In the genomic region with DNA sequence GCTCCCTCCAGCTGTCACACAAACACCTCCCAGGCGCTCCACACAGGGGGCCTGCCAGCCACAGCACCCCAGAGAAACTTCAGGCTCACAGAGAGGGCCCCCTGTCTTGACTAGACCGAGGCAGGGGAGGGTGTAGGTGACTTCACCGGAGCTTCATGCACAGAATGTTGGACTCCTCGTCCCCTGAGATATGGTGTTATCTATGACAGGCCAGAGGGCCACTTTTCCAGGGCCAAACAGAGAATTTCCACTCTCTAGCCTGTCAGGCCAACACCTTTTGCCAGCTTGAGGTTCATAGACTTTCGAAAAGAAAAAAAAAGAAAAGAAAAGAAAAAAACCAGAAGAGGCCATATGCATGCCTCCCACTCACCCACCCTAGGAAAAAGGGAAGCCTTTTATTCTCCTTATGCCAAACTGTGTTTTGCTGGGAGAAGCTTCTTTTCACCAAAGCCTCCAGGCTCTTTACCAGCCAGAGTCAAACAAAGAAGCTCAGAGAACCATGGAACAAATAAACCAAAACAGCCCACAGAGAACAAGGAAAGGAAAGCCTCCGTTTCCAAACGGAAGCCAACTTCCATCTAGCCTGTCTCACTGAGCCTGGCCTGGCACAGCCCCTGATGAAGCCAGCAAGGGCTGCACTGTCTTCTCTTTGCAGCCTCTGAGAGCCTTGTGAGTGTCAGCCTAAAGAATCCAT, we compare ENCODE assay signal across 1 cellular context.
TF ChIP-seq lines count a peak whose summit lies in the region.

No MANE protein-coding gene starts in this region.

TF ChIP-seq in K562, 482 proteins besides CTCF, POLR2A, EP300 and RAD21 (continued from another document and continues in another):
- TF ChIP-seq DACH1 (IDR thresholded peaks at IDR 0.05; ENCODE audit: partially characterized antibody) (no peak), CTBP1 (IDR thresholded peaks at IDR 0.05; ENCODE audit: borderline replicate concordance) (peak; percentile 61), SREBF1 (IDR thresholded peaks at IDR 0.05; ENCODE audit: borderline replicate concordance, low read depth, low read length) (no peak), COPS2 (conservative IDR thresholded peaks at IDR 0.05) (no peak), ZNF830 (CRISPR knock-in tag; IDR thresholded peaks at IDR 0.05) (no peak), ZNF384 (IDR thresholded peaks at IDR 0.05; ENCODE audit: low read depth, low read length) (peak; percentile 82), CXXC5 (CRISPR knock-in tag; IDR thresholded peaks at IDR 0.05) (peak; percentile 48), EHMT2 (IDR thresholded peaks at IDR 0.05) (0 out of 2 replicates have a peak, but pooled peaks have one; percentile 50), TRIM24 (IDR thresholded peaks at IDR 0.05) (peak; percentile 60 to 69), BRF1 (IDR thresholded peaks at IDR 0.05; ENCODE audit: borderline replicate concordance, extremely low read depth, insufficient read length) (no peak), MECOM (CRISPR knock-in tag; IDR thresholded peaks at IDR 0.05) (no peak), PHTF2 (CRISPR knock-in tag; IDR thresholded peaks at IDR 0.05) (no peak), ZBTB7A (IDR thresholded peaks at IDR 0.05; ENCODE audit: borderline replicate concordance, control insufficient read depth, low read depth, low read length) (peak; percentile 57; the same call in 1 of the 2 replicates), ARNT (IDR thresholded peaks at IDR 0.05) (0 out of 4 replicates have a peak, but pooled peaks of 1 of the 2 experiments have one; percentile 28), YY1 (IDR thresholded peaks at IDR 0.05; ENCODE audit: borderline replicate concordance in 1 of 3, control insufficient read depth in 1 of 3, extremely low read depth in 1 of 3, insufficient read depth in 3 of 3, insufficient read length in 1 of 3, insufficient replicate concordance in 2 of 3, low read depth in 1 of 3, low read length in 2 of 3) (peak in 1 of 3 experiments; percentile 10), ZKSCAN1 (IDR thresholded peaks at IDR 0.05; ENCODE audit: low read depth, low read length) (peak; percentile 53; the same call in 1 of the 2 replicates), NFIC (IDR thresholded peaks at IDR 0.05) (peak; percentile 43; the same call in 1 of the 2 replicates), NCOR1 (IDR thresholded peaks at IDR 0.05) (peak; percentile 74), NFE2L1 (tag; IDR thresholded peaks at IDR 0.05; ENCODE audit: borderline replicate concordance, low read depth) (no peak), ETV5 (CRISPR knock-in tag; IDR thresholded peaks at IDR 0.05; ENCODE audit: low read depth) (no peak), JUN (IDR thresholded peaks at IDR 0.05; ENCODE audit: borderline replicate concordance, low read depth, low read length) (peak; percentile 30; the same call in 1 of the 2 replicates), JUN (CRISPR knock-in tag; IDR thresholded peaks at IDR 0.05; ENCODE audit: borderline replicate concordance) (no peak), HLTF (IDR thresholded peaks at IDR 0.05) (no peak), HIVEP1 (CRISPR knock-in tag; IDR thresholded peaks at IDR 0.05) (no peak), PHB2 (IDR thresholded peaks at IDR 0.05; ENCODE audit: low read depth) (0 out of 2 replicates have a peak, but pooled peaks have one; percentile 43), RCOR1 (IDR thresholded peaks at IDR 0.05; ENCODE audit: borderline replicate concordance in 1 of 2, low read depth in 2 of 2, low read length in 2 of 2) (peak in 1 of 2 experiments; percentile 72; a peak in 2 of 4 replicates), FOSL1 (tag; conservative IDR thresholded peaks at IDR 0.05) (0 out of 2 replicates have a peak, but pooled peaks have one; percentile 33), NEUROD1 (IDR thresholded peaks at IDR 0.05; ENCODE audit: borderline replicate concordance, low read depth, low read length, partially characterized antibody) (peak; percentile 41), ZNF699 (CRISPR knock-in tag; IDR thresholded peaks at IDR 0.05; ENCODE audit: insufficient replicate concordance) (no peak), ZFX (CRISPR knock-in tag; IDR thresholded peaks at IDR 0.05) (0 out of 2 replicates have a peak, but pooled peaks have one; percentile 19), LEF1 (IDR thresholded peaks at IDR 0.05) (peak; percentile 29; the same call in 1 of the 2 replicates), SOX6 (IDR thresholded peaks at IDR 0.05) (peak; percentile 73), ADNP (tag; IDR thresholded peaks at IDR 0.05) (peak; percentile 34; the same call in 1 of the 2 replicates), SRF (CRISPR knock-in tag; IDR thresholded peaks at IDR 0.05) (no peak), MTA1 (IDR thresholded peaks at IDR 0.05; ENCODE audit: borderline replicate concordance) (peak; percentile 55; the same call in 1 of the 2 replicates), CBFA2T2 (conservative IDR thresholded peaks at IDR 0.05) (peak; percentile 78), MYC (IDR thresholded peaks at IDR 0.05; ENCODE audit: low read depth, low read length) (0 out of 2 replicates have a peak, but pooled peaks have one; percentile 12), MYC (CRISPR knock-in tag; IDR thresholded peaks at IDR 0.05; ENCODE audit: borderline replicate concordance, low read depth) (no peak), ZNF57 (CRISPR knock-in tag; IDR thresholded peaks at IDR 0.05) (peak; percentile 95), TAF15 (IDR thresholded peaks at IDR 0.05; ENCODE audit: low read depth, low read length) (no peak), ELF2 (CRISPR knock-in tag; IDR thresholded peaks at IDR 0.05) (no peak), L3MBTL2 (IDR thresholded peaks at IDR 0.05) (peak; percentile 44; the same call in 1 of the 2 replicates), TOE1 (IDR thresholded peaks at IDR 0.05; ENCODE audit: borderline replicate concordance) (no peak), TOE1 (CRISPR knock-in tag; IDR thresholded peaks at IDR 0.05; ENCODE audit: borderline replicate concordance, low read depth) (no peak), TCF3 (CRISPR knock-in tag; IDR thresholded peaks at IDR 0.05) (peak; percentile 93), BHLHE40 (IDR thresholded peaks at IDR 0.05; ENCODE audit: low read length) (0 out of 2 replicates have a peak, but pooled peaks have one; percentile 12)
- TF ChIP-seq, protein P1, sequence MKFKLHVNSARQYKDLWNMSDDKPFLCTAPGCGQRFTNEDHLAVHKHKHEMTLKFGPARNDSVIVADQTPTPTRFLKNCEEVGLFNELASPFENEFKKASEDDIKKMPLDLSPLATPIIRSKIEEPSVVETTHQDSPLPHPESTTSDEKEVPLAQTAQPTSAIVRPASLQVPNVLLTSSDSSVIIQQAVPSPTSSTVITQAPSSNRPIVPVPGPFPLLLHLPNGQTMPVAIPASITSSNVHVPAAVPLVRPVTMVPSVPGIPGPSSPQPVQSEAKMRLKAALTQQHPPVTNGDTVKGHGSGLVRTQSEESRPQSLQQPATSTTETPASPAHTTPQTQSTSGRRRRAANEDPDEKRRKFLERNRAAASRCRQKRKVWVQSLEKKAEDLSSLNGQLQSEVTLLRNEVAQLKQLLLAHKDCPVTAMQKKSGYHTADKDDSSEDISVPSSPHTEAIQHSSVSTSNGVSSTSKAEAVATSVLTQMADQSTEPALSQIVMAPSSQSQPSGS (CRISPR knock-in tag; IDR thresholded peaks at IDR 0.05) = no peak
- TF ChIP-seq, protein P2, sequence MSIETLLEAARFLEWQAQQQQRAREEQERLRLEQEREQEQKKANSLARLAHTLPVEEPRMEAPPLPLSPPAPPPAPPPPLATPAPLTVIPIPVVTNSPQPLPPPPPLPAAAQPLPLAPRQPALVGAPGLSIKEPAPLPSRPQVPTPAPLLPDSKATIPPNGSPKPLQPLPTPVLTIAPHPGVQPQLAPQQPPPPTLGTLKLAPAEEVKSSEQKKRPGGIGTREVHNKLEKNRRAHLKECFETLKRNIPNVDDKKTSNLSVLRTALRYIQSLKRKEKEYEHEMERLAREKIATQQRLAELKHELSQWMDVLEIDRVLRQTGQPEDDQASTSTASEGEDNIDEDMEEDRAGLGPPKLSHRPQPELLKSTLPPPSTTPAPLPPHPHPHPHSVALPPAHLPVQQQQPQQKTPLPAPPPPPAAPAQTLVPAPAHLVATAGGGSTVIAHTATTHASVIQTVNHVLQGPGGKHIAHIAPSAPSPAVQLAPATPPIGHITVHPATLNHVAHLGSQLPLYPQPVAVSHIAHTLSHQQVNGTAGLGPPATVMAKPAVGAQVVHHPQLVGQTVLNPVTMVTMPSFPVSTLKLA (conservative IDR thresholded peaks at IDR 0.05) = 0 out of 4 replicates have a peak, but pooled peaks of 1 of the 2 experiments have one; percentile 9
- TF ChIP-seq, protein P3, sequence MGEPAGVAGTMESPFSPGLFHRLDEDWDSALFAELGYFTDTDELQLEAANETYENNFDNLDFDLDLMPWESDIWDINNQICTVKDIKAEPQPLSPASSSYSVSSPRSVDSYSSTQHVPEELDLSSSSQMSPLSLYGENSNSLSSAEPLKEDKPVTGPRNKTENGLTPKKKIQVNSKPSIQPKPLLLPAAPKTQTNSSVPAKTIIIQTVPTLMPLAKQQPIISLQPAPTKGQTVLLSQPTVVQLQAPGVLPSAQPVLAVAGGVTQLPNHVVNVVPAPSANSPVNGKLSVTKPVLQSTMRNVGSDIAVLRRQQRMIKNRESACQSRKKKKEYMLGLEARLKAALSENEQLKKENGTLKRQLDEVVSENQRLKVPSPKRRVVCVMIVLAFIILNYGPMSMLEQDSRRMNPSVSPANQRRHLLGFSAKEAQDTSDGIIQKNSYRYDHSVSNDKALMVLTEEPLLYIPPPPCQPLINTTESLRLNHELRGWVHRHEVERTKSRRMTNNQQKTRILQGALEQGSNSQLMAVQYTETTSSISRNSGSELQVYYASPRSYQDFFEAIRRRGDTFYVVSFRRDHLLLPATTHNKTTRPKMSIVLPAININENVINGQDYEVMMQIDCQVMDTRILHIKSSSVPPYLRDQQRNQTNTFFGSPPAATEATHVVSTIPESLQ (CRISPR knock-in tag; IDR thresholded peaks at IDR 0.05) = no peak
- TF ChIP-seq, protein P4, sequence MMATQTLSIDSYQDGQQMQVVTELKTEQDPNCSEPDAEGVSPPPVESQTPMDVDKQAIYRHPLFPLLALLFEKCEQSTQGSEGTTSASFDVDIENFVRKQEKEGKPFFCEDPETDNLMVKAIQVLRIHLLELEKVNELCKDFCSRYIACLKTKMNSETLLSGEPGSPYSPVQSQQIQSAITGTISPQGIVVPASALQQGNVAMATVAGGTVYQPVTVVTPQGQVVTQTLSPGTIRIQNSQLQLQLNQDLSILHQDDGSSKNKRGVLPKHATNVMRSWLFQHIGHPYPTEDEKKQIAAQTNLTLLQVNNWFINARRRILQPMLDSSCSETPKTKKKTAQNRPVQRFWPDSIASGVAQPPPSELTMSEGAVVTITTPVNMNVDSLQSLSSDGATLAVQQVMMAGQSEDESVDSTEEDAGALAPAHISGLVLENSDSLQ (IDR thresholded peaks at IDR 0.05) = peak; percentile 58
- TF ChIP-seq, protein P5, sequence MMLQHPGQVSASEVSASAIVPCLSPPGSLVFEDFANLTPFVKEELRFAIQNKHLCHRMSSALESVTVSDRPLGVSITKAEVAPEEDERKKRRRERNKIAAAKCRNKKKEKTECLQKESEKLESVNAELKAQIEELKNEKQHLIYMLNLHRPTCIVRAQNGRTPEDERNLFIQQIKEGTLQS (IDR thresholded peaks at IDR 0.05) = peak; percentile 43; the same call in 1 of the 2 replicates
- TF ChIP-seq, protein P5 (CRISPR knock-in tag; conservative IDR thresholded peaks at IDR 0.05) = no peak
- TF ChIP-seq, protein P6, sequence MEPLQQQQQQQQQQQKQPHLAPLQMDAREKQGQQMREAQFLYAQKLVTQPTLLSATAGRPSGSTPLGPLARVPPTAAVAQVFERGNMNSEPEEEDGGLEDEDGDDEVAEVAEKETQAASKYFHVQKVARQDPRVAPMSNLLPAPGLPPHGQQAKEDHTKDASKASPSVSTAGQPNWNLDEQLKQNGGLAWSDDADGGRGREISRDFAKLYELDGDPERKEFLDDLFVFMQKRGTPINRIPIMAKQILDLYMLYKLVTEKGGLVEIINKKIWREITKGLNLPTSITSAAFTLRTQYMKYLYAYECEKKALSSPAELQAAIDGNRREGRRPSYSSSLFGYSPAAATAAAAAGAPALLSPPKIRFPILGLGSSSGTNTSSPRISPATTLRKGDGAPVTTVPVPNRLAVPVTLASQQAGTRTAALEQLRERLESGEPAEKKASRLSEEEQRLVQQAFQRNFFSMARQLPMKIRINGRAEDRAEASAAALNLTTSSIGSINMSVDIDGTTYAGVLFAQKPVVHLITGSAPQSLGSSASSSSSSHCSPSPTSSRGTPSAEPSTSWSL (CRISPR knock-in tag; IDR thresholded peaks at IDR 0.05; ENCODE audit: borderline replicate concordance) = no peak
- TF ChIP-seq, protein P7, sequence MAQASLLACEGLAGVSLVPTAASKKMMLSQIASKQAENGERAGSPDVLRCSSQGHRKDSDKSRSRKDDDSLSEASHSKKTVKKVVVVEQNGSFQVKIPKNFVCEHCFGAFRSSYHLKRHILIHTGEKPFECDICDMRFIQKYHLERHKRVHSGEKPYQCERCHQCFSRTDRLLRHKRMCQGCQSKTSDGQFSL (CRISPR knock-in tag; IDR thresholded peaks at IDR 0.05) = no peak
- TF ChIP-seq, protein P7 (tag; IDR thresholded peaks at IDR 0.05) = no peak
- TF ChIP-seq, protein P8, sequence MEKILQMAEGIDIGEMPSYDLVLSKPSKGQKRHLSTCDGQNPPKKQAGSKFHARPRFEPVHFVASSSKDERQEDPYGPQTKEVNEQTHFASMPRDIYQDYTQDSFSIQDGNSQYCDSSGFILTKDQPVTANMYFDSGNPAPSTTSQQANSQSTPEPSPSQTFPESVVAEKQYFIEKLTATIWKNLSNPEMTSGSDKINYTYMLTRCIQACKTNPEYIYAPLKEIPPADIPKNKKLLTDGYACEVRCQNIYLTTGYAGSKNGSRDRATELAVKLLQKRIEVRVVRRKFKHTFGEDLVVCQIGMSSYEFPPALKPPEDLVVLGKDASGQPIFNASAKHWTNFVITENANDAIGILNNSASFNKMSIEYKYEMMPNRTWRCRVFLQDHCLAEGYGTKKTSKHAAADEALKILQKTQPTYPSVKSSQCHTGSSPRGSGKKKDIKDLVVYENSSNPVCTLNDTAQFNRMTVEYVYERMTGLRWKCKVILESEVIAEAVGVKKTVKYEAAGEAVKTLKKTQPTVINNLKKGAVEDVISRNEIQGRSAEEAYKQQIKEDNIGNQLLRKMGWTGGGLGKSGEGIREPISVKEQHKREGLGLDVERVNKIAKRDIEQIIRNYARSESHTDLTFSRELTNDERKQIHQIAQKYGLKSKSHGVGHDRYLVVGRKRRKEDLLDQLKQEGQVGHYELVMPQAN (IDR thresholded peaks at IDR 0.05; ENCODE audit: borderline replicate concordance) = no peak
- TF ChIP-seq, protein P9, sequence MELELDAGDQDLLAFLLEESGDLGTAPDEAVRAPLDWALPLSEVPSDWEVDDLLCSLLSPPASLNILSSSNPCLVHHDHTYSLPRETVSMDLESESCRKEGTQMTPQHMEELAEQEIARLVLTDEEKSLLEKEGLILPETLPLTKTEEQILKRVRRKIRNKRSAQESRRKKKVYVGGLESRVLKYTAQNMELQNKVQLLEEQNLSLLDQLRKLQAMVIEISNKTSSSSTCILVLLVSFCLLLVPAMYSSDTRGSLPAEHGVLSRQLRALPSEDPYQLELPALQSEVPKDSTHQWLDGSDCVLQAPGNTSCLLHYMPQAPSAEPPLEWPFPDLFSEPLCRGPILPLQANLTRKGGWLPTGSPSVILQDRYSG (tag; conservative IDR thresholded peaks at IDR 0.05; ENCODE audit: low read depth) = no peak
